In genomic region chr6:27814665-27815424, GRCh38 we compare ENCODE assay signal across 8 cellular contexts.
A peak's percentile ranks its signal among the peaks of the same experiment; 100 is the strongest.
DNase-seq lines count a peak whose midpoint lies in the region; ATAC-seq and TF ChIP-seq lines count a peak whose summit lies in the region.

No MANE protein-coding gene starts in this region.

- H3K4me1 Mint-ChIP-seq in CD4-positive, alpha-beta T cell (ENCODE audit: low read depth), result peaks cover 37% of the 10 kb centered on the region
- H3K4me1 Mint-ChIP-seq in activated naive CD4-positive, alpha-beta T cell treated with anti-CD3 and anti-CD28 coated beads, Interleukin-2, amount 10 ng/mL, durations not matched to agents 7 days and 5 days, result peaks cover 62% of the 10 kb centered on the region

- peaks cover 15% of the 10 kb centered on the region for H3K36me3 Mint-ChIP-seq in CD4-positive, alpha-beta T cell (ENCODE audit: low read depth)
- peaks cover 9% of the 10 kb centered on the region for H3K36me3 Mint-ChIP-seq in activated naive CD4-positive, alpha-beta T cell treated with anti-CD3 and anti-CD28 coated beads, Interleukin-2, amount 10 ng/mL, durations not matched to agents 7 days and 5 days

- H4K20me1 ChIP-seq in osteoblast (ENCODE audit: insufficient read depth, low read length), result no peaks in the 10 kb centered on the region

- H2AFZ ChIP-seq in osteoblast (ENCODE audit: low read length), result peak overlapping the region; percentile 98

- intact Hi-C loops in CD4-positive, alpha-beta T cell (cut with DNase I, micrococcal nuclease), result loop anchor here (1.0 to 10.0 kb wide), 5 partner anchors 8 to 1788 kb away; a partner anchor contains a TSS

- peak; percentile 74 for ATAC-seq in CD4-positive, alpha-beta T cell (ENCODE audit: poor library complexity)
- ATAC-seq in GM19463 (IDR thresholded peaks at IDR 0.05; ENCODE audit: unreplicated experiment) (peak; percentile 55), HG03571 (IDR thresholded peaks at IDR 0.05; ENCODE audit: unreplicated experiment) (peak; percentile 41)

- no peaks in the 10 kb centered on the region for H3K27me3 Mint-ChIP-seq in CD4-positive, alpha-beta T cell
- H3K27me3 Mint-ChIP-seq in activated naive CD4-positive, alpha-beta T cell treated with anti-CD3 and anti-CD28 coated beads, Interleukin-2, amount 10 ng/mL, durations not matched to agents 7 days and 5 days, result peaks cover 4% of the 10 kb centered on the region

- no peaks in the 10 kb centered on the region for H3K9me3 Mint-ChIP-seq in CD4-positive, alpha-beta T cell
- no peaks in the 10 kb centered on the region for H3K9me3 Mint-ChIP-seq in activated naive CD4-positive, alpha-beta T cell treated with anti-CD3 and anti-CD28 coated beads, Interleukin-2, amount 10 ng/mL, durations not matched to agents 7 days and 5 days

- peak overlapping the region; percentile 75 for H3K4me3 ChIP-seq in osteoblast (ENCODE audit: insufficient read depth, low read length)

- peak overlapping the region; percentile 91 for H3K27ac Mint-ChIP-seq in CD4-positive, alpha-beta T cell
- peak overlapping the region; percentile 99 for H3K27ac Mint-ChIP-seq in activated naive CD4-positive, alpha-beta T cell treated with anti-CD3 and anti-CD28 coated beads, Interleukin-2, amount 10 ng/mL, durations not matched to agents 7 days and 5 days

- DNase-seq in CD4-positive, alpha-beta T cell, result peak in 9 of 10 experiments; percentile 56 to 79 (median 62)
- peak; percentile 97 for DNase-seq in RPMI7951 (ENCODE audit: low read depth)
- DNase-seq in activated naive CD4-positive, alpha-beta T cell treated with anti-CD3 and anti-CD28 coated beads, Interleukin-2, amount 10 ng/mL, durations not matched to agents 7 days and 5 days, result peak; percentile 88
- DNase-seq in globus pallidus (ENCODE audit: low spot score), result peak; percentile 33
- peak; percentile 90 for DNase-seq in osteoblast (ENCODE audit: insufficient read length, low spot score, missing footprints)
- no peak for DNase-seq in NCI-H1105 treated with DMSO at 0.1 percent for 48 hours (lab: John Stamatoyannopoulos, UW)

- H3K36me3 ChIP-seq in osteoblast (ENCODE audit: insufficient read depth, low read length), result no peaks in the 10 kb centered on the region

- CTCF ChIA-PET in CD4-positive, alpha-beta T cell (lab: Charles Lee), result interaction anchor here (1.4 kb wide), 1 partner anchor 16 kb away, joined by 4 read pairs; no protein-coding TSS in a partner anchor
- CTCF ChIA-PET in activated naive CD4-positive, alpha-beta T cell treated with anti-CD3 and anti-CD28 coated beads, Interleukin-2, amount 10 ng/mL, durations not matched to agents 7 days and 5 days (lab: Charles Lee), result interaction anchor here (1.1 kb wide), 1 partner anchor 78 kb away, joined by 5 read pairs; a partner anchor contains a TSS

- H3K4me2 ChIP-seq in osteoblast (ENCODE audit: insufficient read depth, low read length), result peak overlapping the region; percentile 94

- H3K9me3 ChIP-seq in CD4-positive, alpha-beta T cell (ENCODE audit: control insufficient read depth, low read length), result no peaks in the 10 kb centered on the region
- no peaks in the 10 kb centered on the region for H3K9me3 ChIP-seq in osteoblast (ENCODE audit: low read depth, low read length)

- H3K27me3 ChIP-seq in CD4-positive, alpha-beta T cell (ENCODE audit: control insufficient read depth, insufficient read depth, low read length), result no peaks in the 10 kb centered on the region
- no peaks in the 10 kb centered on the region for H3K27me3 ChIP-seq in osteoblast (ENCODE audit: insufficient read depth, low read length)

- TF ChIP-seq CTCF in CD4-positive, alpha-beta T cell (IDR thresholded peaks at IDR 0.05), result no peak
- TF ChIP-seq CTCF in osteoblast (IDR thresholded peaks at IDR 0.05; ENCODE audit: extremely low read depth, low read depth, low read length), result no peak

- peak overlapping the region; percentile 9 for H3K27ac ChIP-seq in CD4-positive, alpha-beta T cell (ENCODE audit: low read depth, low read length)
- peak overlapping the region; percentile 77 for H3K27ac ChIP-seq in osteoblast (ENCODE audit: low read depth, low read length)

- peaks cover 22% of the 10 kb centered on the region for H3K4me1 ChIP-seq in osteoblast (ENCODE audit: insufficient read depth, low read length)

- no peaks in the 10 kb centered on the region for H3K79me2 ChIP-seq in osteoblast (ENCODE audit: insufficient read depth, low read length)

- H3K4me3 Mint-ChIP-seq in CD4-positive, alpha-beta T cell, result peak overlapping the region; percentile 93
- peak overlapping the region; percentile 76 for H3K4me3 Mint-ChIP-seq in activated naive CD4-positive, alpha-beta T cell treated with anti-CD3 and anti-CD28 coated beads, Interleukin-2, amount 10 ng/mL, durations not matched to agents 7 days and 5 days

- POLR2A ChIA-PET in CD4-positive, alpha-beta T cell (lab: Charles Lee), result interaction anchor here (0.6 to 10.4 kb wide), 24 partner anchors 9 to 1771 kb away, joined by 3 to 915 read pairs (median 4); a partner anchor contains a TSS
